11 cellular contexts compared by ENCODE assay signal in the genomic region with DNA sequence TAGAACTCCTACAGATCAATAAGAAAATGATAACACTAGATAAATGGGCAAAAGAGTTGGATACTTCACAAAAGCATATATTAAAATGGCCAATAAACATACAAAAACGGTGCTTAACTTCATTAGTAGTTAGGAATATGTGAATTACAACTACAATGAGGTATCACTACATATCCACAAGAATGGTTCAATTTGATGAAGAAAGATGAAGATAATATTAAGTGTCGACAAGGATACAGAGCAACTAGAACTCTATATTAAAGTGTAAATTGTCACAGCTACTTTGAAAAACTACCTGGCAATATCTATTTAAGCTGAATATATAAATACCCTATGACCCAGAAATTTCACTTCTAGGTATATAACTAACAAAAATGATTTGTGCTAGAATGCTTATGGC.
"Had no signal": no experiment of that assay in that cellular context is flagged by ENCODE, and none has a peak within 500 bp of the region (broad histone marks: within the 10 kb centered on the region; RNA-seq: fewer than 3 reads in every experiment).

No MANE protein-coding gene starts in this region.

- ATAC-seq: GM23338, HCT116 had no signal

- DNase-seq: GM23248, GOT3, H7, H9, HCEC 1CT, HFFc6 had no signal

- H3K27ac ChIP-seq: GM23248 had no signal

- H2AFZ ChIP-seq: GM23248, GM23338 had no signal

- H3K4me2 ChIP-seq: GM23338 had no signal

- H3K36me3 ChIP-seq: HAP-1 had no signal

- FAIRE-seq: H1, H54 had no signal

- H3K4me3 ChIP-seq: GM23248, GM23338, HAP-1 had no signal

- H3K9ac ChIP-seq: GM23248 had no signal

- H3K9me3 ChIP-seq: HAP-1 had no signal
